Comparison of ENCODE assay signal across 23 cellular contexts in the genomic region with DNA sequence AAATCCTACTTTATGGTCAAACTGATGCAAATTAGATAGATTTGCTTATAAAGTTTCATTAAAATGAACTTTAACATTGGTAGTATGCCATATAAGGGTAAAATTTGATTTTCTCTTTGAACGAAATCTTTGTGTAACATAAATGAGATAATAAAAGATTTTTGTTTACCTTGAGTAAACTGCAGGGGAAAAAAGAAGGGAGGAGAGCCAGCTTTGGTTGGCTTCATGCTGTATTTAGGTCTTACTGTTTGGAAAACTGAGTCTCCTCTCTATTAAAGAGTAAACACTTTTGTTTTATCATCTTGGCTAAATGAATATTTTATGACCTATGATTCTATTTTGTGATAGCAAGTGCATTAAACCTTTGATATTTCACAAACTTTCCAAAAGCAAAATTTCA.
"Had no signal": no experiment of that assay in that cellular context is flagged by ENCODE, and none has a peak within 500 bp of the region (broad histone marks: within the 10 kb centered on the region; RNA-seq: fewer than 3 reads in every experiment).

No MANE protein-coding gene starts in this region.

- H3K4me1 ChIP-seq: colonic mucosa, esophagus squamous epithelium, gastrocnemius medialis, left ventricle myocardium inferior, lower lobe of right lung had no signal

- H3K4me3 ChIP-seq: colonic mucosa, esophagus squamous epithelium, gastrocnemius medialis, heart right ventricle, left ventricle myocardium inferior, lower lobe of right lung had no signal

- H3K27ac ChIP-seq: colonic mucosa, epithelial cell of prostate, esophagus squamous epithelium, gastrocnemius medialis, heart right ventricle, left ventricle myocardium inferior, lower lobe of right lung had no signal

- H3K36me3 ChIP-seq: colonic mucosa, esophagus squamous epithelium, gastrocnemius medialis, heart right ventricle, left ventricle myocardium inferior, lower lobe of right lung had no signal

- DNase-seq: colonic mucosa; cortex of kidney; effector CD8-positive, alpha-beta T cell; effector memory CD8-positive, alpha-beta T cell; endodermal cell; erythroblast; esophagus squamous epithelium; foreskin fibroblast; foreskin melanocyte; gastrocnemius medialis; glutamatergic neuron; head of caudate nucleus; heart right ventricle; hippocampal formation; left cardiac atrium; left ventricle myocardium inferior; lower lobe of right lung; mesenchymal stem cell; midbrain; naive B cell; naive thymus-derived CD8-positive, alpha-beta T cell had no signal

- H3K27me3 ChIP-seq: colonic mucosa, esophagus squamous epithelium, gastrocnemius medialis, heart right ventricle had no signal

- ATAC-seq: effector memory CD8-positive, alpha-beta T cell; esophagus mucosa; gastrocnemius medialis; heart right ventricle; left cardiac atrium; lower lobe of right lung; naive thymus-derived CD8-positive, alpha-beta T cell had no signal

- H3K9me3 ChIP-seq: colonic mucosa, esophagus squamous epithelium, gastrocnemius medialis, lower lobe of right lung had no signal
